9 cellular contexts compared by ENCODE assay signal in the genomic region with DNA sequence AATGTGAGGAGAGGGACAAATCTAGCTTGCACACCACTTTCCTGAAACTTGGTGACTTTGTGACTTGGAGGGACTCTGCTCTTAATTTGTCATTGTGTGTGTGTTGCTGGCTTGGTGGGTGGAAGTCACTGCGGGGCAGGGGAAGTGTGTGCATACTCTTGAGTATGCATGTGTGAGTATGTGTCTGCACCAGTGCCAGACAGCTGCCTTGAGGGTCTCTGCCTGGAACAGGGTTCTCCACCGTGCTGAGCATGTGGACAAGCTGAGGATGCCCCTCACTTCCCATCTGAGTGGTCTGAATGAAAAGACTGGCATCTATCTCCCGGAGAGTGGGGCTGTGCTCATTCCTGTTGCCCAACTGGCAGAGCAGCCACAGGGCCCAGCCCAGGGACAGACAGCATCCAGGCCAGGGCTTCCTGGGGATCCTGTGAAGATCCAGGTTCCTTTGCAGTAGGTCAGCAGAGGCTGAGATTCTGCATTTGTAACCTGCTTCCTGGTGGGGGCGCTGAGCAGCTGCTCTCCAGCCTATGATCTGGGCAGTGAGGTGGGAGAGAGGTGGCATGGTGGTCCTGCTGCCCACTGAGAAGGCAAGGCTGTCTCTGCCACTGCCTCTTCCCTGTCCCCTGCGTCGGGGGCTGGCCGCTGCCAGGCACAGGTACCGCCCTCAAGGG.
DNase-seq lines count a peak whose midpoint lies in the region; ATAC-seq and TF ChIP-seq lines count a peak whose summit lies in the region.
"Had no signal": no experiment of that assay in that cellular context is flagged by ENCODE, and none has a peak within 500 bp of the region (broad histone marks: within the 10 kb centered on the region; RNA-seq: fewer than 3 reads in every experiment).

No MANE protein-coding gene starts in this region.

- peaks cover 75% of the 10 kb centered on the region for H3K4me1 Mint-ChIP-seq in osteocyte (ENCODE audit: unreplicated experiment)

- no peak for ATAC-seq in omental fat pad (ENCODE audit: low FRiP score)

- WGBS in esophagus, 2 donors: 50 to 51% methylated on average over 8 of the region's 8 CpGs

- no peaks in the 10 kb centered on the region for H3F3A ChIP-seq in OCI-LY1 (ENCODE audit: insufficient read depth, low read length)

- H4K20me1 ChIP-seq in OCI-LY1 (ENCODE audit: insufficient read depth, low read length): no peaks in the 10 kb centered on the region

- H2AFZ ChIP-seq in OCI-LY1 (ENCODE audit: low read length): no peak overlapping the region

- no peaks in the 10 kb centered on the region for H3K27me3 Mint-ChIP-seq in osteocyte (ENCODE audit: unreplicated experiment)

- DNase-seq in ELF-1 (ENCODE audit: low read depth, low spot score) (peak; percentile 84), osteocyte (ENCODE audit: extremely low spot score, unreplicated experiment) (no peak), caudate nucleus (lab: John Stamatoyannopoulos, UW) (no peak), midbrain (lab: John Stamatoyannopoulos, UW) (no peak), omental fat pad (ENCODE audit: low spot score) (no peak)
- DNase-seq in activated CD4-positive, alpha-beta T cell treated with anti-CD3 and anti-CD28 coated beads for 1 hour: no peak
- DNase-seq: NCI-H2227 treated with DMSO at 0.1 percent for 48 hours had no signal

- TF ChIP-seq CTCF in OCI-LY1 (IDR thresholded peaks at IDR 0.05; ENCODE audit: low read length) (peak; percentile 46; the same call in 1 of the 2 replicates), osteocyte (IDR thresholded peaks at IDR 0.05) (peak; percentile 40), omental fat pad (IDR thresholded peaks at IDR 0.05) (no peak)

- H3K9me3 ChIP-seq in OCI-LY1 (ENCODE audit: low read length): no peaks in the 10 kb centered on the region
- no peaks in the 10 kb centered on the region for H3K9me3 ChIP-seq in esophagus (ENCODE audit: control insufficient read depth in 2 of 2, insufficient read depth in 1 of 2, low read depth in 1 of 2, low read length in 1 of 2)

- H3K36me3 ChIP-seq in OCI-LY1 (ENCODE audit: insufficient read depth, low read length): no peaks in the 10 kb centered on the region
- no peaks in the 10 kb centered on the region for H3K36me3 ChIP-seq in esophagus (ENCODE audit: control insufficient read depth in 2 of 2, insufficient read depth in 2 of 2, low read length in 1 of 2)

- H3K4me2 ChIP-seq in OCI-LY1 (ENCODE audit: low read length): no peak overlapping the region

- no peaks in the 10 kb centered on the region for H3K9me3 Mint-ChIP-seq in osteocyte (ENCODE audit: unreplicated experiment)

- H3K27ac ChIP-seq in OCI-LY1 (ENCODE audit: low read depth, low read length, poor library complexity, severe bottlenecking) (no peak overlapping the region), esophagus (ENCODE audit: low read depth in 2 of 2, low read length in 1 of 2) (peak overlapping the region; percentile 44 to 69), caudate nucleus (ENCODE audit: low read depth, low read length) (no peak overlapping the region)

- H3K79me2 ChIP-seq in OCI-LY1 (ENCODE audit: insufficient read depth, low read length): no peaks in the 10 kb centered on the region

- H3K27me3 ChIP-seq in OCI-LY1 (ENCODE audit: insufficient read depth, low read length) (no peaks in the 10 kb centered on the region), esophagus (ENCODE audit: control insufficient read depth in 1 of 2, insufficient read depth in 2 of 2, low read length in 2 of 2) (no peaks in the 10 kb centered on the region)

- H3K9me2 ChIP-seq in OCI-LY1 (ENCODE audit: low read depth, low read length): no peaks in the 10 kb centered on the region

- no peak overlapping the region for H3K4me3 ChIP-seq in OCI-LY1 (ENCODE audit: low read depth, low read length, poor library complexity, severe bottlenecking)
- H3K4me3 ChIP-seq in esophagus (ENCODE audit: low read depth in 1 of 2, low read length in 2 of 2): no peak overlapping the region

- H3K27ac Mint-ChIP-seq in osteocyte (ENCODE audit: unreplicated experiment): no peak overlapping the region

- H3K9ac ChIP-seq in OCI-LY1 (ENCODE audit: low read length): no peak overlapping the region

- H3K4me1 ChIP-seq in OCI-LY1 (ENCODE audit: insufficient read depth, low read length, severe bottlenecking) (no peaks in the 10 kb centered on the region), esophagus (ENCODE audit: control insufficient read depth in 2 of 2, insufficient read depth in 2 of 2, low read length in 1 of 2) (peaks cover 17 to 46% of the 10 kb centered on the region in 2 donors)

- H3K4me3 Mint-ChIP-seq in osteocyte (ENCODE audit: unreplicated experiment): no peak overlapping the region

- no peaks in the 10 kb centered on the region for H3K36me3 Mint-ChIP-seq in osteocyte (ENCODE audit: unreplicated experiment)

Comparison
In these comparisons a context has a peak if more than half of its experiments do, and no peak if none do; other contexts are left out.
1. H3K27ac ChIP-seq: peak in esophagus (2 of 2); none in OCI-LY1 (single experiment) and caudate nucleus (single experiment).
2. CTCF ChIP-seq: peak in OCI-LY1 (single experiment) and osteocyte (single experiment); none in omental fat pad (0 of 3).